In genomic region chrX:4805559-4805958, GRCh38 we compare ENCODE assay signal across 14 cellular contexts.
"Had no signal": no experiment of that assay in that cellular context is flagged by ENCODE, and none has a peak within 500 bp of the region (broad histone marks: within the 10 kb centered on the region; RNA-seq: fewer than 3 reads in every experiment).

No MANE protein-coding gene starts in this region.

- H3K36me3 ChIP-seq: left lung, sigmoid colon had no signal

- H3K4me3 ChIP-seq: left lung, sigmoid colon had no signal

- H3K27me3 Mint-ChIP-seq: activated naive CD4-positive, alpha-beta T cell treated with anti-CD3 and anti-CD28 coated beads, Interleukin-2, amount 50 U/mL, for 24 hours; naive thymus-derived CD8-positive, alpha-beta T cell had no signal

- ATAC-seq: foreskin keratinocyte; left lung; naive thymus-derived CD8-positive, alpha-beta T cell; stimulated activated effector memory CD8-positive, alpha-beta T cell treated with anti-CD3 and anti-CD28 coated beads, Interleukin-12 subunit alpha, Interleukin-12 subunit beta, amount 100 ng/mL, for 72 hours had no signal

- H3K9me3 Mint-ChIP-seq: activated naive CD4-positive, alpha-beta T cell treated with anti-CD3 and anti-CD28 coated beads, Interleukin-2, amount 50 U/mL, for 24 hours; stimulated activated effector memory CD8-positive, alpha-beta T cell treated with anti-CD3 and anti-CD28 coated beads, Interleukin-12 subunit alpha, Interleukin-12 subunit beta, amount 100 ng/mL, for 72 hours had no signal

- FAIRE-seq: kidney, TTC549 had no signal

- DNase-seq: activated CD4-positive, alpha-beta T cell treated with anti-CD3 and anti-CD28 coated beads, Interleukin-2, amount 50 U/mL, for 4 hours; activated gamma-delta T cell; caudate nucleus; endodermal cell; kidney; left lung; naive thymus-derived CD8-positive, alpha-beta T cell; sigmoid colon; stimulated activated CD4-positive, alpha-beta T cell treated with anti-CD3 and anti-CD28 coated beads, Interleukin-4, amount 100 ng/mL, for 24 hours had no signal

- H3K9me3 ChIP-seq: sigmoid colon had no signal

- H3K4me1 ChIP-seq: foreskin keratinocyte, left lung, sigmoid colon had no signal

- H3K27ac Mint-ChIP-seq: activated naive CD4-positive, alpha-beta T cell treated with anti-CD3 and anti-CD28 coated beads, Interleukin-2, amount 50 U/mL, for 24 hours; endodermal cell; naive thymus-derived CD8-positive, alpha-beta T cell; stimulated activated effector memory CD8-positive, alpha-beta T cell treated with anti-CD3 and anti-CD28 coated beads, Interleukin-12 subunit alpha, Interleukin-12 subunit beta, amount 100 ng/mL, for 72 hours had no signal

- H3K27ac ChIP-seq: epithelial cell of prostate, foreskin keratinocyte, left lung, sigmoid colon had no signal

- H3K27me3 ChIP-seq: foreskin keratinocyte, left lung, sigmoid colon had no signal

- H3K4me3 Mint-ChIP-seq: activated naive CD4-positive, alpha-beta T cell treated with anti-CD3 and anti-CD28 coated beads, Interleukin-2, amount 50 U/mL, for 24 hours; endodermal cell; naive thymus-derived CD8-positive, alpha-beta T cell; stimulated activated effector memory CD8-positive, alpha-beta T cell treated with anti-CD3 and anti-CD28 coated beads, Interleukin-12 subunit alpha, Interleukin-12 subunit beta, amount 100 ng/mL, for 72 hours had no signal

- H3K36me3 Mint-ChIP-seq: activated naive CD4-positive, alpha-beta T cell treated with anti-CD3 and anti-CD28 coated beads, Interleukin-2, amount 50 U/mL, for 24 hours; stimulated activated effector memory CD8-positive, alpha-beta T cell treated with anti-CD3 and anti-CD28 coated beads, Interleukin-12 subunit alpha, Interleukin-12 subunit beta, amount 100 ng/mL, for 72 hours had no signal

- H3K4me1 Mint-ChIP-seq: activated naive CD4-positive, alpha-beta T cell treated with anti-CD3 and anti-CD28 coated beads, Interleukin-2, amount 50 U/mL, for 24 hours; naive thymus-derived CD8-positive, alpha-beta T cell; stimulated activated effector memory CD8-positive, alpha-beta T cell treated with anti-CD3 and anti-CD28 coated beads, Interleukin-12 subunit alpha, Interleukin-12 subunit beta, amount 100 ng/mL, for 72 hours had no signal
